8 cellular contexts compared by ENCODE assay signal in genomic region chr6:71420693-71421328, GRCh38.
A peak's percentile ranks its signal among the peaks of the same experiment; 100 is the strongest.
DNase-seq lines count a peak whose midpoint lies in the region; ATAC-seq and TF ChIP-seq lines count a peak whose summit lies in the region.

No MANE protein-coding gene starts in this region.

- in situ Hi-C loops in transverse colon (cut with MboI; ENCODE audit: low pct_ligation_motif_present in 1 of 4, low pct_unique_long_range_greater_than_20kb in 1 of 4, low sequenced_read_pairs in 3 of 4): no loop called here

- no peaks in the 10 kb centered on the region for H3K36me3 Mint-ChIP-seq in activated CD8-positive, alpha-beta T cell treated with anti-CD3 and anti-CD28 coated beads for 36 hours (ENCODE audit: low read depth)

- peaks cover 6% of the 10 kb centered on the region for H3K4me1 Mint-ChIP-seq in activated CD8-positive, alpha-beta T cell treated with anti-CD3 and anti-CD28 coated beads for 36 hours (ENCODE audit: low read depth)

- H3K9me3 Mint-ChIP-seq in activated CD8-positive, alpha-beta T cell treated with anti-CD3 and anti-CD28 coated beads for 36 hours: no peaks in the 10 kb centered on the region

- H3K4me3 Mint-ChIP-seq in activated CD8-positive, alpha-beta T cell treated with anti-CD3 and anti-CD28 coated beads for 36 hours: peak overlapping the region; percentile 46

- CTCF ChIA-PET in activated CD8-positive, alpha-beta T cell treated with anti-CD3 and anti-CD28 coated beads for 36 hours (lab: Charles Lee): no interaction called here

- H3K4me3 ChIP-seq in MG63 (peak overlapping the region; percentile 87), fibroblast of mammary gland (ENCODE audit: control insufficient read depth, low read depth, low read length) (peak overlapping the region; percentile 70), mucosa of rectum (ENCODE audit: low read length in 2 of 2) (peak overlapping the region; percentile 56 to 75), transverse colon (peak overlapping the region; percentile 58 to 78 (median 71))

- H3K27ac ChIP-seq in mucosa of rectum (ENCODE audit: low read depth in 2 of 2, low read length in 2 of 2): peak overlapping the region; percentile 73 to 76
- H3K27ac ChIP-seq in transverse colon: peak overlapping the region; percentile 86 to 95 (median 90)

- intact Hi-C loops in activated CD8-positive, alpha-beta T cell treated with anti-CD3 and anti-CD28 coated beads for 36 hours (cut with micrococcal nuclease): no loop called here
- intact Hi-C loops in transverse colon (cut with DNase I; ENCODE audit: low total_unique reads): no loop called here

- no peaks in the 10 kb centered on the region for H3K9me3 ChIP-seq in MG63
- no peaks in the 10 kb centered on the region for H3K9me3 ChIP-seq in mucosa of rectum (ENCODE audit: control insufficient read depth in 2 of 2, low read length in 2 of 2)
- H3K9me3 ChIP-seq in transverse colon: no peaks in the 10 kb centered on the region

- H3K9ac ChIP-seq in mucosa of rectum (ENCODE audit: low read depth in 1 of 2, low read length in 2 of 2): peak overlapping the region in 1 of 2 donors; percentile 75

- H3K27ac Mint-ChIP-seq in activated CD8-positive, alpha-beta T cell treated with anti-CD3 and anti-CD28 coated beads for 36 hours: no peak overlapping the region

- H3K4me1 ChIP-seq in mucosa of rectum (ENCODE audit: control insufficient read depth in 2 of 2, insufficient read depth in 2 of 2, low read length in 2 of 2) (no peaks in the 10 kb centered on the region), transverse colon (peaks cover 0 to 3% (median 0%) of the 10 kb centered on the region in 4 donors)

- no peak for TF ChIP-seq EP300 in transverse colon (IDR thresholded peaks at IDR 0.05; ENCODE audit: low read depth)

- POLR2A ChIA-PET in activated CD8-positive, alpha-beta T cell treated with anti-CD3 and anti-CD28 coated beads for 36 hours (lab: Charles Lee): no interaction called here

- H3K36me3 ChIP-seq in MG63 (peaks cover 11% of the 10 kb centered on the region), mucosa of rectum (ENCODE audit: control insufficient read depth in 2 of 2, insufficient read depth in 2 of 2, low read length in 2 of 2) (no peaks in the 10 kb centered on the region), transverse colon (no peaks in the 10 kb centered on the region)

- ATAC-seq in GM21619 (IDR thresholded peaks at IDR 0.05; ENCODE audit: unreplicated experiment): peak; percentile 84
- peak; percentile 88 for ATAC-seq in activated CD8-positive, alpha-beta T cell treated with anti-CD3 and anti-CD28 coated beads for 36 hours

- 26 to 59% methylated on average over 2 to 38 of the region's 46 CpGs for WGBS in transverse colon (ENCODE audit: low coverage in 1 of 2), 2 donors

- DNase-seq in EH (ENCODE audit: low read depth) (peak; percentile 96), MG63 (peak; percentile 96), fibroblast of mammary gland (ENCODE audit: low read depth) (peak; percentile 94), transverse colon (peak; percentile 84), NAMALWA (ENCODE audit: low spot score) (no peak)
- DNase-seq in activated CD8-positive, alpha-beta T cell treated with anti-CD3 and anti-CD28 coated beads for 36 hours: peak; percentile 30

- H3K27me3 ChIP-seq in MG63 (no peaks in the 10 kb centered on the region), mucosa of rectum (ENCODE audit: control insufficient read depth in 2 of 2, insufficient read depth in 2 of 2, low read length in 2 of 2) (no peaks in the 10 kb centered on the region), transverse colon (peaks cover 36% of the 10 kb centered on the region)

- peak; percentile 77 for TF ChIP-seq POLR2A in transverse colon (IDR thresholded peaks at IDR 0.05)

- TF ChIP-seq CTCF in activated CD8-positive, alpha-beta T cell treated with anti-CD3 and anti-CD28 coated beads for 36 hours (IDR thresholded peaks at IDR 0.05): no peak
- no peak for TF ChIP-seq CTCF in fibroblast of mammary gland (conservative IDR thresholded peaks at IDR 0.05; ENCODE audit: control insufficient read depth, insufficient read depth, low read depth, low read length)
- no peak for TF ChIP-seq CTCF in transverse colon (IDR thresholded peaks at IDR 0.05)

- peaks cover 48% of the 10 kb centered on the region for H3K27me3 Mint-ChIP-seq in activated CD8-positive, alpha-beta T cell treated with anti-CD3 and anti-CD28 coated beads for 36 hours
